In genomic region chr5:13215806-13216205, GRCh38 we compare ENCODE assay signal across 34 cellular contexts.
"Had no signal": no experiment of that assay in that cellular context is flagged by ENCODE, and none has a peak within 500 bp of the region (broad histone marks: within the 10 kb centered on the region; RNA-seq: fewer than 3 reads in every experiment).

No MANE protein-coding gene starts in this region.

- H3K27me3 ChIP-seq: adrenal gland, cardiac muscle cell had no signal

- H3K9me3 ChIP-seq: adrenal gland had no signal

- H3K4me1 ChIP-seq: adrenal gland had no signal

- ATAC-seq: activated CD8-positive, alpha-beta T cell treated with anti-CD3 and anti-CD28 coated beads for 36 hours; activated naive CD4-positive, alpha-beta T cell treated with anti-CD3 and anti-CD28 coated beads, Interleukin-2, amount 50 U/mL, for 72 hours; activated T-cell treated with anti-CD3 and anti-CD28 coated beads, Interleukin-2, amount 50 U/mL, for 4 hours; activated T-cell treated with anti-CD3 and anti-CD28 coated beads, Interleukin-2, amount 50 U/mL, for 72 hours; activated T-helper 17 cell treated with anti-CD3 and anti-CD28 coated beads, Interleukin-2, amount 50 U/mL, for 72 hours had no signal

- DNase-seq: activated B cell treated with CpG ODN at 0.5 μM for 24 hours; activated CD4-positive, alpha-beta memory T cell treated with anti-CD3 and anti-CD28 coated beads for 36 hours; activated CD4-positive, alpha-beta T cell treated with anti-CD3 and anti-CD28 coated beads for 4 hours; activated CD4-positive, alpha-beta T cell treated with anti-CD3 and anti-CD28 coated beads, Interleukin-2, amount 10 ng/mL, durations not matched to agents 24 days and 14 days; activated CD4-positive, alpha-beta T cell treated with anti-CD3 and anti-CD28 coated beads, Interleukin-2, amount 50 U/mL, for 1 hour; activated CD4-positive, alpha-beta T cell treated with anti-CD3 and anti-CD28 coated beads, Interleukin-2, amount 50 U/mL, for 4 hours; activated CD4-positive, CD25-positive, alpha-beta regulatory T cell treated with anti-CD3 and anti-CD28 coated beads, Interleukin-2, amount 50 U/mL, for 72 hours; activated CD8-positive, alpha-beta memory T cell treated with anti-CD3 and anti-CD28 coated beads, Interleukin-2, amount 50 U/mL, for 4 hours; activated CD8-positive, alpha-beta T cell treated with anti-CD3 and anti-CD28 coated beads for 36 hours; activated effector memory CD4-positive, alpha-beta T cell treated with anti-CD3 and anti-CD28 coated beads, Interleukin-2, amount 50 U/mL, for 16 hours; activated gamma-delta T cell treated with Interleukin-2 at 50 U/mL for 16 hours; activated naive CD4-positive, alpha-beta T cell; activated naive CD4-positive, alpha-beta T cell treated with anti-CD3 and anti-CD28 coated beads for 36 hours; activated naive CD4-positive, alpha-beta T cell treated with anti-CD3 and anti-CD28 coated beads, Interleukin-2, amount 50 U/mL, for 16 hours; activated naive CD8-positive, alpha-beta T cell treated with anti-CD3 and anti-CD28 coated beads for 36 hours; activated T-cell treated with anti-CD3 and anti-CD28 coated beads for 4 hours; activated T-cell treated with anti-CD3 and anti-CD28 coated beads, Interleukin-2, amount 50 U/mL, for 1 hour; activated T-cell treated with anti-CD3 and anti-CD28 coated beads, Interleukin-2, amount 50 U/mL, for 4 hours; activated T-cell treated with anti-CD3 and anti-CD28 coated beads, Interleukin-2, amount 50 U/mL, for 72 hours; adrenal gland; amniotic stem cell; aorta; caudate nucleus; cerebellar nuclear complex; T-helper 1 cell; T-helper 2 cell; T-helper 9 cell had no signal

- FAIRE-seq: astrocyte, bronchial epithelial cell, TTC549 had no signal

- H3K27ac ChIP-seq: adrenal gland, cardiac muscle cell, VCaP had no signal

- H3K4me3 ChIP-seq: adrenal gland, cardiac muscle cell had no signal

- H3K36me3 ChIP-seq: adrenal gland, cardiac muscle cell had no signal
